Comparison of ENCODE assay signal across 30 cellular contexts in genomic region chr20:11786108-11786507, GRCh38.
"Had no signal": no experiment of that assay in that cellular context is flagged by ENCODE, and none has a peak within 500 bp of the region (broad histone marks: within the 10 kb centered on the region; RNA-seq: fewer than 3 reads in every experiment).

No MANE protein-coding gene starts in this region.

- H3K36me3 ChIP-seq: neural progenitor cell, ovary, spleen, suprapubic skin, tibial artery, transverse colon, upper lobe of left lung, vagina had no signal

- H3K79me2 ChIP-seq: parathyroid adenoma had no signal

- H3K9ac ChIP-seq: neural progenitor cell, parathyroid adenoma had no signal

- H3K9me3 ChIP-seq: ovary, psoas muscle, spleen, suprapubic skin, testis, tibial artery, transverse colon, upper lobe of left lung, vagina had no signal

- H3K27ac ChIP-seq: neural progenitor cell, ovary, parathyroid adenoma, psoas muscle, skin epidermis, suprapubic skin, testis, tibial artery, transverse colon, upper lobe of left lung, vagina had no signal

- ATAC-seq: naive thymus-derived CD8-positive, alpha-beta T cell; natural killer cell treated with Interleukin-12 subunit alpha and Interleukin-12 subunit beta and Interleukin-15 and Interleukin-18, amount 100 ng/mL, for 72 hours; psoas muscle; right cardiac atrium; sciatic nerve; stimulated activated memory B cell treated with anti-CD40 and anti-IgM and Interleukin-4, amounts not matched to agents 10 μg/mL and 1 μg/mL and 100 μg/mL, for 72 hours; stimulated activated naive CD8-positive, alpha-beta T cell treated with anti-CD3 and anti-CD28 coated beads, Interleukin-15, amount 100 ng/mL, for 72 hours; stimulated activated naive CD8-positive, alpha-beta T cell treated with anti-CD3 and anti-CD28 coated beads, Interleukin-15, Interleukin-2, amounts not matched to agents 100 U/mL and 50 U/mL, for 24 hours had no signal

- H3K4me1 ChIP-seq: neural progenitor cell, parathyroid adenoma, psoas muscle, spleen, suprapubic skin, testis, tibial artery, transverse colon, upper lobe of left lung, vagina had no signal

- H3K4me2 ChIP-seq: neural progenitor cell, smooth muscle cell had no signal

- H3K27me3 ChIP-seq: ovary, spleen, suprapubic skin, testis, tibial artery, transverse colon, upper lobe of left lung, vagina had no signal

- FAIRE-seq: urothelium cell line had no signal

- H3K4me3 ChIP-seq: neural progenitor cell, ovary, psoas muscle, skin epidermis, smooth muscle cell, spleen, suprapubic skin, testis, tibial artery, transverse colon, upper lobe of left lung, vagina had no signal

- DNase-seq: naive thymus-derived CD8-positive, alpha-beta T cell; occipital lobe; ovary; posterior cingulate gyrus; psoas muscle; right cardiac atrium; spleen; stimulated activated CD4-positive, alpha-beta T cell treated with anti-CD3 and anti-CD28 coated beads, Interleukin-12 subunit alpha, Interleukin-12 subunit beta, amount 100 ng/mL, for 4 hours; stimulated activated CD4-positive, alpha-beta T cell treated with anti-CD3 and anti-CD28 coated beads, Interleukin-1b, Interleukin-23, amount 100 ng/mL, for 48 hours; stimulated activated CD4-positive, alpha-beta T cell treated with anti-CD3 and anti-CD28 coated beads, Interleukin-4, amount 100 ng/mL, for 1 hour; stimulated activated CD4-positive, alpha-beta T cell treated with anti-CD3 and anti-CD28 coated beads, Interleukin-4, amount 100 ng/mL, for 4 hours; stimulated activated CD8-positive, alpha-beta memory T cell treated with anti-CD3 and anti-CD28 coated beads, Interleukin-4, amount 100 ng/mL, for 48 hours; stimulated activated naive CD4-positive, alpha-beta T cell; stimulated activated naive CD8-positive, alpha-beta T cell treated with anti-CD3 and anti-CD28 coated beads, Interleukin-15, amount 100 ng/mL, for 72 hours; stimulated activated naive CD8-positive, alpha-beta T cell treated with anti-CD3 and anti-CD28 coated beads, Interleukin-15, Interleukin-2, amounts not matched to agents 100 U/mL and 50 U/mL, for 24 hours; substantia nigra; testis; tibial artery; transverse colon; upper lobe of left lung had no signal

- H2AFZ ChIP-seq: neural progenitor cell, parathyroid adenoma had no signal
